In the genomic region with DNA sequence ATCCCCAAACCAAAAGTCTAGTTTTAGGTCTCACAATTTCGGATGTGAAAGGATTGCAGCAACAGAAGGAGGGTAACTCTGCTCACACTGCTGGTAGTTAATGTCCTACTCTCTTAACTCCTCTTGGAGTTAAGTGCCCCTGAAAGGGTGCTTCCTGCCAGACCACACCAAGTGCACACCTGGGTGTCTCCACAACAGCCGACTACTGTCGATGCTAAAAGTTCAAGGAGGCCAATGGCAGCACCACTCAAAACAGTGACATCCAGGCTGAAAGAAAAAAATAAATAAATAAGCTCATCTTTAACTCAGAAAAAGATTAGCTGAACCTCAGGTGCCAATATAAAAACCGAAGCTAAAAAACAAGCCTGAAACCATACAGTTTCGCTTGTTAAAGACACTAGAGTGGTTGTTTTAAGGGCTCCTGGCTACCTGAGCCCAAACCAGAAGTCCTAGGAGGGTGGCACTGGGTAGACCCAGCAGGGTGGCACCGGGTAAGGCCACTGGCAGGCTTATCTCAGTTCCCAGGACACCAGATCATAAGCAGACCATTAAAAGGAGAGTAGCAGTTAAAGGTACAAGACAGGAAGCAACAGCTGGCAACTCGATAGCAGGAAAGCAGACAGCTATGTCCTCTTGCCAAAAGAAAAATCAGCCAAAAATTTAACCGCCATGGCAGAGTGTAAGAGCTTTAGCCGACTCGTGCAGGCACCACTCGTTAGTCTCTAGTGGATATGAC, we compare ENCODE assay signal across 9 cellular contexts. TPM values are rescaled to one million over a fixed set of nuclear protein-coding genes. Genes with fewer than 3 reads are reported as not detected.
DNase-seq lines count a peak whose midpoint lies in the region; TF ChIP-seq lines count a peak whose summit lies in the region.
"Had no signal": no experiment of that assay in that cellular context is flagged by ENCODE, and none has a peak within 500 bp of the region (broad histone marks: within the 10 kb centered on the region; RNA-seq: fewer than 3 reads in every experiment).

No MANE protein-coding gene starts in this region.

- H3K27me3 ChIP-seq in esophagus muscularis mucosa (no peaks in the 10 kb centered on the region), skeletal muscle satellite cell (ENCODE audit: control insufficient read depth, insufficient read depth, low read length) (no peaks in the 10 kb centered on the region)

- intact Hi-C loops in esophagus muscularis mucosa (cut with DNase I), result no loop called here

- WGBS in esophagus muscularis mucosa, result 37% methylated on average over 11 of the region's 11 CpGs

- no peaks in the 10 kb centered on the region for H3K9me3 ChIP-seq in esophagus muscularis mucosa
- H3K9me3 ChIP-seq in skeletal muscle satellite cell (replicated peaks; ENCODE audit: low read length), result no peaks in the 10 kb centered on the region

- TF ChIP-seq EP300 in esophagus muscularis mucosa (IDR thresholded peaks at IDR 0.05), result no peak

- TF ChIP-seq CTCF in esophagus muscularis mucosa (IDR thresholded peaks at IDR 0.05), result no peak

- peak; percentile 10 for DNase-seq in DMS53 (lab: John Stamatoyannopoulos, UW)
- no peak for DNase-seq in DMS53 treated with DMSO at 0.1 percent for 48 hours (lab: John Stamatoyannopoulos, UW; ENCODE audit: unreplicated experiment)
- peak; percentile 40 for DNase-seq in NCI-H69 (lab: John Stamatoyannopoulos, UW)
- DNase-seq in esophagus muscularis mucosa (ENCODE audit: extremely low spot score), result no peak
- DNase-seq in NCI-H1105 (lab: John Stamatoyannopoulos, UW), result no peak
- DNase-seq in KG1 (lab: John Stamatoyannopoulos, UW), result no peak
- DNase-seq in DMS153 treated with DMSO at 0.1 percent for 48 hours (lab: John Stamatoyannopoulos, UW; ENCODE audit: unreplicated experiment), result no peak

- H3K4me3 ChIP-seq in esophagus muscularis mucosa, result peak overlapping the region in 1 of 4 donors; percentile 20
- H3K4me3 ChIP-seq in skeletal muscle satellite cell (ENCODE audit: low read length), result no peak overlapping the region

- peak overlapping the region; percentile 3 for H3K9ac ChIP-seq in skeletal muscle satellite cell (ENCODE audit: low read depth, low read length)

- no peak for TF ChIP-seq POLR2A in esophagus muscularis mucosa (IDR thresholded peaks at IDR 0.05; ENCODE audit: low read depth)

- H3K36me3 ChIP-seq in esophagus muscularis mucosa, result no peaks in the 10 kb centered on the region
- no peaks in the 10 kb centered on the region for H3K36me3 ChIP-seq in skeletal muscle satellite cell (ENCODE audit: insufficient read depth, low read length)

- peaks cover 100% of the 10 kb centered on the region in 4 donors for H3K4me1 ChIP-seq in esophagus muscularis mucosa
- H3K4me1 ChIP-seq in skeletal muscle satellite cell (ENCODE audit: control insufficient read depth, insufficient read depth, low read length), result peaks cover 69% of the 10 kb centered on the region

- peak overlapping the region; percentile 47 for H3K4me2 ChIP-seq in skeletal muscle satellite cell (ENCODE audit: low read length)

- peak overlapping the region; percentile 47 to 77 (median 58) for H3K27ac ChIP-seq in esophagus muscularis mucosa (replicated peaks in 1 of 4)
- H3K27ac ChIP-seq: 22Rv1 had no signal

RNA-seq across cellular contexts. Expression of a gene that starts 39.3 kb away (rescaled TPM):
- total RNA-seq in esophagus muscularis mucosa, result 10 to 100 TPM; 34.1 to 48.1 (median 37.5) TPM
- total RNA-seq in skeletal muscle satellite cell (2012; rRNA removed), result 13.8 and 20.0 TPM in 2 replicates

Comparison
In these comparisons a context has a peak if more than half of its experiments do, and no peak if none do; other contexts are left out.
1. DNase-seq: peak in DMS53 (single experiment) and NCI-H69 (single experiment); none in DMS53 treated with DMSO at 0.1 percent for 48 hours (single experiment), esophagus muscularis mucosa (single experiment), NCI-H1105 (single experiment), KG1 (single experiment) and DMS153 treated with DMSO at 0.1 percent for 48 hours (single experiment).